ENCODE assay signal across 1 cellular context in the genomic region with DNA sequence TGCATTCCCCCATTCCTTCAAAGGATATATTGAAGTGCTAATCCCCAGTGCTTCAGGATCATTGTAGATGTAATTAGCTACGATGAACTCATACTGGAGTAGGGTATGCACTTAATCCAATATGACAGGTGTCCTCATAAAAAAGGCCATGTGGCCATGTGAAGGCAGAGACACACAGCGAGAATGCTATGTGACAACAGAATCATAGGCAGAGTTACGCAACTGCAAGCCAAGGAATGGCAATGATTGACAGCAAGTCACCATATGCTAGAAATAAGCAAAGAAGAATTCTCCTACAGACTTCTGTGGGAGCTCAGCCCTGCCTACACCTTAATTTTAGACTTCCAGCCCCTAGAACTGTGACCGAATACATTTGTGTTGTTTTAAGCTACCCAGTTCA.
A peak's percentile ranks its signal among the peaks of the same experiment; 100 is the strongest.
TF ChIP-seq lines count a peak whose summit lies in the region.

No MANE protein-coding gene starts in this region.

TF ChIP-seq in K562, 482 proteins besides CTCF, POLR2A, EP300 and RAD21 (continued from another document):
- TF ChIP-seq, protein P1, sequence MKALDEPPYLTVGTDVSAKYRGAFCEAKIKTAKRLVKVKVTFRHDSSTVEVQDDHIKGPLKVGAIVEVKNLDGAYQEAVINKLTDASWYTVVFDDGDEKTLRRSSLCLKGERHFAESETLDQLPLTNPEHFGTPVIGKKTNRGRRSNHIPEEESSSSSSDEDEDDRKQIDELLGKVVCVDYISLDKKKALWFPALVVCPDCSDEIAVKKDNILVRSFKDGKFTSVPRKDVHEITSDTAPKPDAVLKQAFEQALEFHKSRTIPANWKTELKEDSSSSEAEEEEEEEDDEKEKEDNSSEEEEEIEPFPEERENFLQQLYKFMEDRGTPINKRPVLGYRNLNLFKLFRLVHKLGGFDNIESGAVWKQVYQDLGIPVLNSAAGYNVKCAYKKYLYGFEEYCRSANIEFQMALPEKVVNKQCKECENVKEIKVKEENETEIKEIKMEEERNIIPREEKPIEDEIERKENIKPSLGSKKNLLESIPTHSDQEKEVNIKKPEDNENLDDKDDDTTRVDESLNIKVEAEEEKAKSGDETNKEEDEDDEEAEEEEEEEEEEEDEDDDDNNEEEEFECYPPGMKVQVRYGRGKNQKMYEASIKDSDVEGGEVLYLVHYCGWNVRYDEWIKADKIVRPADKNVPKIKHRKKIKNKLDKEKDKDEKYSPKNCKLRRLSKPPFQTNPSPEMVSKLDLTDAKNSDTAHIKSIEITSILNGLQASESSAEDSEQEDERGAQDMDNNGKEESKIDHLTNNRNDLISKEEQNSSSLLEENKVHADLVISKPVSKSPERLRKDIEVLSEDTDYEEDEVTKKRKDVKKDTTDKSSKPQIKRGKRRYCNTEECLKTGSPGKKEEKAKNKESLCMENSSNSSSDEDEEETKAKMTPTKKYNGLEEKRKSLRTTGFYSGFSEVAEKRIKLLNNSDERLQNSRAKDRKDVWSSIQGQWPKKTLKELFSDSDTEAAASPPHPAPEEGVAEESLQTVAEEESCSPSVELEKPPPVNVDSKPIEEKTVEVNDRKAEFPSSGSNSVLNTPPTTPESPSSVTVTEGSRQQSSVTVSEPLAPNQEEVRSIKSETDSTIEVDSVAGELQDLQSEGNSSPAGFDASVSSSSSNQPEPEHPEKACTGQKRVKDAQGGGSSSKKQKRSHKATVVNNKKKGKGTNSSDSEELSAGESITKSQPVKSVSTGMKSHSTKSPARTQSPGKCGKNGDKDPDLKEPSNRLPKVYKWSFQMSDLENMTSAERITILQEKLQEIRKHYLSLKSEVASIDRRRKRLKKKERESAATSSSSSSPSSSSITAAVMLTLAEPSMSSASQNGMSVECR (CRISPR knock-in tag; IDR thresholded peaks at IDR 0.05), result no peak
- TF ChIP-seq KLF6 (CRISPR knock-in tag; IDR thresholded peaks at IDR 0.05; ENCODE audit: borderline replicate concordance), result no peak
- TF ChIP-seq JUND (IDR thresholded peaks at IDR 0.05; ENCODE audit: borderline replicate concordance, low read depth, low read length), result no peak
- no peak for TF ChIP-seq JUND (tag; IDR thresholded peaks at IDR 0.05; ENCODE audit: borderline replicate concordance, low read depth, low read length)
- TF ChIP-seq, protein P2, sequence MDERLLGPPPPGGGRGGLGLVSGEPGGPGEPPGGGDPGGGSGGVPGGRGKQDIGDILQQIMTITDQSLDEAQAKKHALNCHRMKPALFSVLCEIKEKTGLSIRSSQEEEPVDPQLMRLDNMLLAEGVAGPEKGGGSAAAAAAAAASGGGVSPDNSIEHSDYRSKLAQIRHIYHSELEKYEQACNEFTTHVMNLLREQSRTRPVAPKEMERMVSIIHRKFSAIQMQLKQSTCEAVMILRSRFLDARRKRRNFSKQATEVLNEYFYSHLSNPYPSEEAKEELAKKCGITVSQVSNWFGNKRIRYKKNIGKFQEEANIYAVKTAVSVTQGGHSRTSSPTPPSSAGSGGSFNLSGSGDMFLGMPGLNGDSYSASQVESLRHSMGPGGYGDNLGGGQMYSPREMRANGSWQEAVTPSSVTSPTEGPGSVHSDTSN (CRISPR knock-in tag; IDR thresholded peaks at IDR 0.05; ENCODE audit: low read depth), result no peak
- TF ChIP-seq, protein P2 (tag; conservative IDR thresholded peaks at IDR 0.05; ENCODE audit: low read depth), result 0 out of 2 replicates have a peak, but pooled peaks have one; percentile 7
TF ChIP-seq in K562: peak in this region for 3.
